ENCODE assay signal across 1 cellular context in the genomic region with DNA sequence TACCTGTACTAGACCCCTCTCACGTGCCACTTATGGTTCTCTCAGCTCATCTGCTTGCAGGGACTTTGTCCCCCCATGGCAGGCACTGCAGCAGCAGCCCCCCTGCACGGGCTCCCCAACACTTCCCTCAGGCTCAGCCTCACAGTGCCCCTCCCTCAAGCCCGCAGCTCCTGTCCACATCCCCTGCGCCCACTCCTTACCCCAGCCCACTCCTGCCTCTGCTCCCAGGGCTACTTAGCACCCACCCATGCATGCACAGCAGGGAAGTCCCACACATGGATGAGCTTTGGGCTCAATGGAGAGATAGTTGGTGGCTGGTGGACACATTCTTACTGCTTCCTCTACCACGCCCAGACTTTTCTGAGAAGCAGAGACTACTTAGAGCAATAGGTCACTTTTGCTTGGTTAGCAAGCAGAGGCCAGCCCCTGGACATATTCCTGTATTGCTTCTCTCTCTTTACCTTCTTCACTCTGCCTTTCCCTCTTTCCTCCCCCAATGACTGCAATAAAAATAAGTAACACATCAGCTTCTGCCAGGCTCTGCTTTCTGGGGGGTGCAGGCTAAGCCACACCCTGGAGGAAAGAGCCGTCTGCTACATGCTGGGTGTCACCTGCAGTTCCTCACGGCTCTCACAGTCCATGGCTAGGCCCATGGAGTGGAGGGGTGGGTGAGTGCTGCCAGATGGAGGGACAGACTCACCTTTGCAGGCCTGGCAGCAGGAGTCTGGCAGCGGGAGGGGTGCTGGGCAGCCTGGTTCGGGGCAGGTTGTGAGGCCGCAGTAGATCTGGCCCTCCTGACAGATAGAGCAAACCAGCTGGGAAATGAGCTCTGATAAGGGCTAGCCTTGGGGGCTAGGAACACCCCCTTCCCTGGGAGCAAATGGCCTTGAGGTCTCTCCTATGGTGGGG.
TF ChIP-seq lines count a peak whose summit lies in the region.

No MANE protein-coding gene starts in this region.

TF ChIP-seq in K562, 482 proteins besides CTCF, POLR2A, EP300 and RAD21:
- TF ChIP-seq, protein P1, sequence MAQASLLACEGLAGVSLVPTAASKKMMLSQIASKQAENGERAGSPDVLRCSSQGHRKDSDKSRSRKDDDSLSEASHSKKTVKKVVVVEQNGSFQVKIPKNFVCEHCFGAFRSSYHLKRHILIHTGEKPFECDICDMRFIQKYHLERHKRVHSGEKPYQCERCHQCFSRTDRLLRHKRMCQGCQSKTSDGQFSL (CRISPR knock-in tag; IDR thresholded peaks at IDR 0.05), result peak; percentile 38; the same call in 1 of the 2 replicates
- TF ChIP-seq, protein P1 (tag; IDR thresholded peaks at IDR 0.05), result 0 out of 4 replicates have a peak, but pooled peaks of 1 of the 2 experiments have one; percentile 10
- TF ChIP-seq, protein P2, sequence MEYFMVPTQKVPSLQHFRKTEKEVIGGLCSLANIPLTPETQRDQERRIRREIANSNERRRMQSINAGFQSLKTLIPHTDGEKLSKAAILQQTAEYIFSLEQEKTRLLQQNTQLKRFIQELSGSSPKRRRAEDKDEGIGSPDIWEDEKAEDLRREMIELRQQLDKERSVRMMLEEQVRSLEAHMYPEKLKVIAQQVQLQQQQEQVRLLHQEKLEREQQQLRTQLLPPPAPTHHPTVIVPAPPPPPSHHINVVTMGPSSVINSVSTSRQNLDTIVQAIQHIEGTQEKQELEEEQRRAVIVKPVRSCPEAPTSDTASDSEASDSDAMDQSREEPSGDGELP (CRISPR knock-in tag; IDR thresholded peaks at IDR 0.05; ENCODE audit: borderline replicate concordance), result peak; percentile 45; the same call in 1 of the 2 replicates
- no peak for TF ChIP-seq BACH1 (tag; IDR thresholded peaks at IDR 0.05)
